ENCODE assay signal across 14 cellular contexts in genomic region chr4:3808597-3808996, GRCh38. TPM values are rescaled to one million over a fixed set of nuclear protein-coding genes. Genes with fewer than 3 reads are reported as not detected.
DNase-seq lines count a peak whose midpoint lies in the region; ATAC-seq, FAIRE-seq and TF ChIP-seq lines count a peak whose summit lies in the region.
"Had no signal": no experiment of that assay in that cellular context is flagged by ENCODE, and none has a peak within 500 bp of the region (broad histone marks: within the 10 kb centered on the region; RNA-seq: fewer than 3 reads in every experiment).

No MANE protein-coding gene starts in this region.

- no peaks in the 10 kb centered on the region for H3K79me2 ChIP-seq in K562 (ENCODE audit: control insufficient read depth, insufficient read depth, low read length)
- H3K79me2 ChIP-seq in H1 (ENCODE audit: control insufficient read depth in 1 of 2, insufficient read depth in 2 of 2, low read length in 2 of 2): no peaks in the 10 kb centered on the region

- TF ChIP-seq CTCF in A549 (IDR thresholded peaks at IDR 0.05) (no peak), D721Med (IDR thresholded peaks at IDR 0.05; ENCODE audit: insufficient read depth, missing control alignments) (no peak), K562 (IDR thresholded peaks at IDR 0.05 in 2 of 3, conservative IDR thresholded peaks at IDR 0.05 in 1 of 3; ENCODE audit: insufficient read depth in 2 of 3, low read depth in 1 of 3, low read length in 3 of 3) (no peak), H1 (IDR thresholded peaks at IDR 0.05; ENCODE audit: control extremely low read depth in 1 of 3, insufficient read depth in 1 of 3, low read depth in 1 of 3, low read length in 3 of 3) (no peak)

- no peak overlapping the region for H3K56ac ChIP-seq in H1 (replicated peaks; ENCODE audit: insufficient read length, low read depth, low read length)

- no peak overlapping the region for H2BK5ac ChIP-seq in H1 (ENCODE audit: low read depth, low read length)

- H3K4me1 Mint-ChIP-seq in T-helper 17 cell: peaks cover 2% of the 10 kb centered on the region
- H3K4me1 Mint-ChIP-seq: CD4-positive, alpha-beta memory T cell had no signal

- no peak overlapping the region for H3K14ac ChIP-seq in H1 (ENCODE audit: insufficient read length)

- H3K4me1 ChIP-seq in A549 (no peaks in the 10 kb centered on the region), K562 (replicated peaks in 1 of 2; ENCODE audit: control insufficient read depth in 2 of 2, insufficient read depth in 2 of 2, low read length in 2 of 2) (no peaks in the 10 kb centered on the region; a peak in 2 of 5 replicates), H1 (replicated peaks in 1 of 4; ENCODE audit: control insufficient read depth in 3 of 4, insufficient read depth in 4 of 4, low read length in 3 of 4) (peaks cover 0 to 2% (median under 1%) of the 10 kb centered on the region in 4 experiments; a peak in 4 of 7 replicates)

- H3K9me3 ChIP-seq in A549 (no peaks in the 10 kb centered on the region), K562 (replicated peaks; ENCODE audit: control insufficient read depth, insufficient read depth, low read depth, low read length) (no peaks in the 10 kb centered on the region), H1 (ENCODE audit: insufficient read depth in 2 of 2, low read depth in 1 of 2, low read length in 1 of 2) (peaks cover 0 to 6% of the 10 kb centered on the region in 2 experiments; a peak in 1 of 4 replicates), T-helper 17 cell (ENCODE audit: control insufficient read depth, low read length, poor library complexity, severe bottlenecking) (no peaks in the 10 kb centered on the region)
- H3K9me3 ChIP-seq: BE2C had no signal

- intact Hi-C loops in K562 (cut with micrococcal nuclease): no loop called here
- intact Hi-C loops in Right ventricle myocardium superior (cut with DNase I): no loop called here

- no peak overlapping the region for H3K23ac ChIP-seq in H1 (ENCODE audit: insufficient read length)

- H3K9ac ChIP-seq in K562 (ENCODE audit: insufficient read depth in 1 of 2, low read depth in 2 of 2, low read length in 2 of 2): no peak overlapping the region
- H3K9ac ChIP-seq in H1 (replicated peaks in 1 of 4; ENCODE audit: extremely low read depth in 1 of 4, low read depth in 3 of 4, low read length in 3 of 4): no peak overlapping the region

- H3K4me2 ChIP-seq in A549: no peak overlapping the region
- H3K4me2 ChIP-seq in K562 (ENCODE audit: insufficient read depth, low read length): no peak overlapping the region
- H3K4me2 ChIP-seq in H1 (ENCODE audit: insufficient read depth in 1 of 2, low read depth in 2 of 2, low read length in 2 of 2): no peak overlapping the region; a peak in 1 of 4 replicates

- TF ChIP-seq RAD21 in A549 (conservative IDR thresholded peaks at IDR 0.05 in 1 of 2, IDR thresholded peaks at IDR 0.05 in 1 of 2) (no peak), K562 (CRISPR knock-in tag; conservative IDR thresholded peaks at IDR 0.05 in 1 of 2, IDR thresholded peaks at IDR 0.05 in 1 of 2) (no peak), H1 (IDR thresholded peaks at IDR 0.05 in 1 of 2, conservative IDR thresholded peaks at IDR 0.05 in 1 of 2; ENCODE audit: low read depth in 2 of 2, low read length in 2 of 2) (no peak)

- no peaks in the 10 kb centered on the region for H3K36me3 Mint-ChIP-seq in T-helper 17 cell (ENCODE audit: low read depth)
- H3K36me3 Mint-ChIP-seq: CD4-positive, alpha-beta memory T cell had no signal

- CTCF ChIA-PET in A549 (lab: Yijun Ruan, JAX) (interaction anchor here (1.3 to 1.4 kb wide), 2 partner anchors 61 to 72 kb away, joined by 3 to 5 read pairs; no protein-coding TSS in a partner anchor), K562 (lab: Yijun Ruan, JAX; ENCODE audit: low intra/inter-chr PET ratio) (no interaction called here), H1 (lab: Charles Lee; ENCODE audit: partially characterized antibody) (interaction anchor here (1.3 to 4.0 kb wide), 5 partner anchors 11 to 61 kb away, joined by 3 to 17 read pairs (median 7); no protein-coding TSS in a partner anchor)

- H3K9me1 ChIP-seq in K562 (ENCODE audit: control insufficient read depth, insufficient read depth, low read length): no peaks in the 10 kb centered on the region

- H3K27me3 Mint-ChIP-seq in T-helper 17 cell: peaks cover 36% of the 10 kb centered on the region

- no peak overlapping the region for H3K4me3 Mint-ChIP-seq in T-helper 17 cell
- H3K4me3 Mint-ChIP-seq: CD4-positive, alpha-beta memory T cell had no signal

- 0 out of 2 replicates have a peak overlapping the region, but pooled peaks have one; percentile 81 for H2BK15ac ChIP-seq in H1 (ENCODE audit: low read length)

- TF ChIP-seq EP300 in A549 (IDR thresholded peaks at IDR 0.05) (no peak), K562 (IDR thresholded peaks at IDR 0.05; ENCODE audit: low read length) (no peak), H1 (IDR thresholded peaks at IDR 0.05; ENCODE audit: borderline replicate concordance in 1 of 2, low read depth in 2 of 2, low read length in 2 of 2) (no peak)

- H2BK12ac ChIP-seq in H1 (ENCODE audit: low read depth, low read length): no peak overlapping the region

- H4K20me1 ChIP-seq in K562 (replicated peaks; ENCODE audit: control insufficient read depth, insufficient read depth, low read length): no peaks in the 10 kb centered on the region
- no peaks in the 10 kb centered on the region for H4K20me1 ChIP-seq in H1 (replicated peaks in 1 of 2; ENCODE audit: control insufficient read depth in 1 of 2, insufficient read depth in 2 of 2, low read length in 2 of 2)

- H3K27me3 ChIP-seq in K562 (ENCODE audit: control insufficient read depth in 2 of 2, insufficient read depth in 2 of 2, low read length in 2 of 2): peaks cover 2 to 44% of the 10 kb centered on the region in 2 experiments; a peak in 4 of 5 replicates
- H3K27me3 ChIP-seq in H1 (replicated peaks in 1 of 4; ENCODE audit: control insufficient read depth in 3 of 4, extremely low read depth in 1 of 4, insufficient read depth in 3 of 4, low read length in 3 of 4): peaks cover 0 to 3% (median 1%) of the 10 kb centered on the region in 4 experiments; a peak in 1 of 7 replicates
- H3K27me3 ChIP-seq: BE2C had no signal

- no peak for ATAC-seq in A549
- ATAC-seq in K562: no peak
- ATAC-seq in Right ventricle myocardium superior (ENCODE audit: poor library complexity): no peak
- no peak for ATAC-seq in T-helper 17 cell

- no peaks in the 10 kb centered on the region for H3K36me3 ChIP-seq in K562 (ENCODE audit: control insufficient read depth, insufficient read depth, low read length)
- H3K36me3 ChIP-seq in H1 (ENCODE audit: control insufficient read depth in 2 of 4, insufficient read depth in 4 of 4, low read length in 3 of 4): no peaks in the 10 kb centered on the region
- H3K36me3 ChIP-seq: BE2C had no signal

- H3K4me3 ChIP-seq in A549 (no peak overlapping the region), K562 (no peak overlapping the region), H1 (ENCODE audit: extremely low read depth in 1 of 4, insufficient read depth in 2 of 4, low read depth in 3 of 4, low read length in 4 of 4) (no peak overlapping the region)

- no peak overlapping the region for H2AK5ac ChIP-seq in H1 (ENCODE audit: low read depth, low read length)

- H3K27ac Mint-ChIP-seq in T-helper 17 cell: no peak overlapping the region
- H3K27ac Mint-ChIP-seq: CD4-positive, alpha-beta memory T cell had no signal

- no peak overlapping the region for H4K5ac ChIP-seq in H1 (ENCODE audit: insufficient read length, low read depth, low read length)

- in situ Hi-C loops in K562 (cut with MboI): no loop called here

- POLR2A ChIA-PET in A549 (lab: Yijun Ruan, JAX): no interaction called here
- POLR2A ChIA-PET in K562 (lab: Yijun Ruan, JAX): no interaction called here
- POLR2A ChIA-PET in H1 (lab: Charles Lee; ENCODE audit: partially characterized antibody): interaction anchor here (1.3 kb wide), 1 partner anchor 7 kb away, joined by 3 read pairs; no protein-coding TSS in a partner anchor

- no peak overlapping the region for H2BK20ac ChIP-seq in H1 (ENCODE audit: low read length)

- no peak overlapping the region for H2AFZ ChIP-seq in K562 (ENCODE audit: low read depth, low read length)
- no peak overlapping the region for H2AFZ ChIP-seq in H1 (ENCODE audit: low read length)

- WGBS in A549 (ENCODE audit: missing lambda C conversion rate): 12% methylated on average over 5 of the region's 5 CpGs
- 2% methylated on average over 5 of the region's 5 CpGs for WGBS in K562 (ENCODE audit: insufficient coverage, low coverage, missing lambda C conversion rate)
- WGBS in H1 (ENCODE audit: extremely low coverage in 1 of 2, insufficient coverage in 1 of 2, insufficient read length in 1 of 2, insufficient replicate concordance in 2 of 2, low coverage in 1 of 2, low lambda C conversion rate in 2 of 2, missing lambda C conversion rate in 1 of 2), 2 experiments: 80% methylated on average over 5 of the region's 5 CpGs; no CpG with 5 or more reads in 1 of the 2 experiments

- H3K27ac ChIP-seq in A549 (no peak overlapping the region), K562 (ENCODE audit: extremely low read depth, low read depth, low read length) (no peak overlapping the region), H1 (ENCODE audit: low read depth, low read length) (no peak overlapping the region)
- H3K27ac ChIP-seq: C4-2B had no signal

- no peaks in the 10 kb centered on the region for H3K79me1 ChIP-seq in H1 (ENCODE audit: low read depth, low read length)

- H3K23me2 ChIP-seq in H1 (ENCODE audit: low read depth, low read length): 0 out of 2 replicates have a peak, but pooled peaks cover 1% of the 10 kb centered on the region

- BruUV-seq in K562 (replicated peaks; lab: Mats Ljungman, UMichigan): no TSS peak

- H2BK120ac ChIP-seq in H1 (replicated peaks; ENCODE audit: low read depth, low read length): no peak overlapping the region

- H3K4ac ChIP-seq in H1 (replicated peaks; ENCODE audit: insufficient read length, low read depth, low read length): peak overlapping the region; percentile 74

- TF ChIP-seq POLR2A in A549 (IDR thresholded peaks at IDR 0.05; ENCODE audit: low read length) (no peak), K562 (conservative IDR thresholded peaks at IDR 0.05) (no peak), H1 (IDR thresholded peaks at IDR 0.05; ENCODE audit: control extremely low read depth in 1 of 2, low read depth in 2 of 2, low read length in 2 of 2) (no peak)

- H3K18ac ChIP-seq in H1 (ENCODE audit: extremely low read depth, low read length): peak overlapping the region; percentile 5; the same call in 1 of the 2 replicates

- no peak for DNase-seq in A549 (ENCODE audit: low read depth in 1 of 2, low spot score in 1 of 2)
- DNase-seq in D721Med (ENCODE audit: insufficient read length, low spot score): no peak
- DNase-seq in K562 (ENCODE audit: extremely low read depth in 1 of 4, low spot score in 3 of 4): no peak
- no peak for DNase-seq in H1 (ENCODE audit: low read depth in 1 of 2, low spot score in 2 of 2)
- DNase-seq in Right ventricle myocardium superior: no peak
- no peak for DNase-seq in NCI-H2171 treated with DMSO at 0.1 percent for 48 hours (lab: John Stamatoyannopoulos, UW)
- no peak for DNase-seq in T-helper 17 cell
- DNase-seq: BE2C; CD4-positive, alpha-beta memory T cell; DND-41; GDM1 had no signal

- no peak overlapping the region for H4K91ac ChIP-seq in H1 (replicated peaks; ENCODE audit: insufficient read length, low read length)

- FAIRE-seq in A549 (lab: Jason Lieb, UNC) (no peak), D721Med (lab: Jason Lieb, UNC) (peak; percentile 11), K562 (lab: Jason Lieb, UNC) (no peak), H1 (lab: Jason Lieb, UNC) (no peak)
- FAIRE-seq: GM12892 had no signal

- no peak overlapping the region for H4K8ac ChIP-seq in H1 (ENCODE audit: extremely low read depth, insufficient read depth, low read length)

RNA-seq across cellular contexts. Expression of gene ADRA2C, which starts 42.4 kb away (rescaled TPM):
- 1.9 and 2.6 TPM in 2 replicates for polyA plus RNA-seq in A549 (2011; rRNA removed)
- 6.4 and 10.0 TPM in 2 replicates for polyA plus RNA-seq in A549 (2012; cell fraction: cytosol; rRNA removed)
- polyA plus RNA-seq in A549 (2012; cell fraction: nucleus; rRNA removed): 13.6 and 23.4 TPM in 2 replicates
- polyA plus RNA-seq in A549 (2017; fragmentation: RNase III; extraction: RNeasy Plus Mini Kit Qiagen cat#74134 plus additional on column Dnase treatment): 4.0 to 4.8 TPM (median 4.1 TPM) in 3 replicates
- 2.4 and 3.4 TPM in 2 replicates for polyA minus RNA-seq in A549 (2011; rRNA and poly(A)+ RNA removed)
- total RNA-seq in K562 (2011; cell fraction: chromatin; rRNA removed; ENCODE audit: low replicate concordance): 0.32 and 1.0 TPM in 2 replicates
- total RNA-seq in K562 (2011; cell fraction: nucleolus; rRNA removed): 1.2 and 1.7 TPM in 2 replicates
- total RNA-seq in K562 (2011; cell fraction: nucleoplasm; rRNA removed): 0.88 TPM in 1 of 2 replicates, not detected in the other
- 0.14 and 0.61 TPM in 2 replicates for total RNA-seq in K562 (2014; rRNA removed)
- 0.11 and 0.13 TPM in 2 replicates for total RNA-seq in K562 (2014; rRNA removed; fragmentation: Illumina TruSeq; extraction: Trizol)
- 0.11 and 0.14 TPM in 2 replicates for total RNA-seq in K562 (2015; rRNA removed; fragmentation: Illumina TruSeq; extraction: Trizol)
- total RNA-seq in K562 (2021): 0.33 and 0.54 TPM in 2 replicates
- 0.21 and 0.42 TPM in 2 replicates for polyA plus RNA-seq in K562 (2011; rRNA removed)
- polyA plus RNA-seq in K562 (2011; cell fraction: cytosol; rRNA removed): 0.55 and 1.4 TPM in 2 replicates
- polyA plus RNA-seq in K562 (2011; cell fraction: nucleus; rRNA removed): 0.77 and 0.88 TPM in 2 replicates
- polyA plus RNA-seq in K562 (2012): 0.17 and 0.69 TPM in 2 replicates
- polyA plus RNA-seq in K562 (2014; fragmentation: Illumina TruSeq; extraction: Trizol): 0.06 TPM in 1 of 2 replicates, not detected in the other
- not detected for polyA plus RNA-seq in K562 (2014; fragmentation: Nextera tagmentation; extraction: Ambion mirVana)
- 0.43 and 0.58 TPM in 2 replicates for polyA plus RNA-seq in K562 (2014; rRNA removed)
- polyA minus RNA-seq in K562 (2011; rRNA and poly(A)+ RNA removed): 0.28 TPM in 1 of 2 replicates, not detected in the other
- 1.6 TPM in 1 of 2 replicates, not detected in the other for polyA minus RNA-seq in K562 (2011; cell fraction: cytosol; rRNA and poly(A)+ RNA removed)
- polyA minus RNA-seq in K562 (2011; cell fraction: nucleus; rRNA and poly(A)+ RNA removed): 0.81 and 1.1 TPM in 2 replicates
- total RNA-seq in H1 (2021; fragmentation: NEBNext Ultra II Directional; extraction: Animal tissue kit (Norgen Biotek cat#: 25700)): 13.8 and 14.8 TPM in 2 replicates
- polyA plus RNA-seq in H1 (2011; rRNA removed): 14.6 and 27.3 TPM in 2 replicates
- 15.1 TPM for polyA plus RNA-seq in H1 (2011; cell fraction: cytosol; rRNA removed)
- polyA plus RNA-seq in H1 (2011; cell fraction: nucleus; rRNA removed): 35.4 TPM
- 4.8 to 12.3 TPM (median 11.4 TPM) in 4 replicates for polyA plus RNA-seq in H1 (2012, experiment 1 of 2)
- polyA plus RNA-seq in H1 (2012, experiment 2 of 2): 5.9 TPM
- polyA plus RNA-seq in H1 (2013, experiment 1 of 2): 9.6 TPM
- polyA plus RNA-seq in H1 (2013, experiment 2 of 2): 8.5 TPM
- polyA minus RNA-seq in H1 (2011; rRNA and poly(A)+ RNA removed): 10.0 and 12.3 TPM in 2 replicates
- polyA minus RNA-seq in H1 (2011; cell fraction: cytosol; rRNA and poly(A)+ RNA removed): 11.6 TPM
- polyA minus RNA-seq in H1 (2011; cell fraction: nucleus; rRNA and poly(A)+ RNA removed): 16.3 TPM
- total RNA-seq in Right ventricle myocardium superior: 6.2 TPM
- total RNA-seq in T-helper 17 cell: not detected
- total RNA-seq: CD4-positive, alpha-beta memory T cell had no signal
- polyA plus RNA-seq: AG04450; CD4-positive, alpha-beta memory T cell had no signal
